Comparison of ENCODE assay signal across 1 cellular context in the genomic region with DNA sequence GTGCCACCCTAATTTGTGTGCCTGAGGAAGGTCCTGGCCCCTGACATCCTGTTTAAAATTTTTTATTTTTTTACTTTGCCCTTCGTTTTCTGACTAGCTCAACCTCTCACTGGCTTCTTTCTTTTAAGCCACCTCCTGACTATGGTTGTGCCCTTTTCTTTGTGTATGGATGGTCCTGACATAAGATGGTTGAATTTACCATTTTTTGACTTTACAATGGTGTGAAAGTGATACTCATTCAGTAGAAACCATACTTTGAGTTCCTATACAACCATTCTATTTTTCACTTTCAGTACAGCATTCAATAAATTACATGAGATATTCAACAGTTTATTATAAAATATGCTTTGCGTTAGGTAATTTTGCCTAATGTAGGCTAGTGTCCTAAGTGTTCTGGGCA.
TF ChIP-seq lines count a peak whose summit lies in the region.

No MANE protein-coding gene starts in this region.

TF ChIP-seq in GM12878, 131 proteins besides CTCF, POLR2A, EP300 and RAD21 (continued from another document):
- TF ChIP-seq, protein P1, sequence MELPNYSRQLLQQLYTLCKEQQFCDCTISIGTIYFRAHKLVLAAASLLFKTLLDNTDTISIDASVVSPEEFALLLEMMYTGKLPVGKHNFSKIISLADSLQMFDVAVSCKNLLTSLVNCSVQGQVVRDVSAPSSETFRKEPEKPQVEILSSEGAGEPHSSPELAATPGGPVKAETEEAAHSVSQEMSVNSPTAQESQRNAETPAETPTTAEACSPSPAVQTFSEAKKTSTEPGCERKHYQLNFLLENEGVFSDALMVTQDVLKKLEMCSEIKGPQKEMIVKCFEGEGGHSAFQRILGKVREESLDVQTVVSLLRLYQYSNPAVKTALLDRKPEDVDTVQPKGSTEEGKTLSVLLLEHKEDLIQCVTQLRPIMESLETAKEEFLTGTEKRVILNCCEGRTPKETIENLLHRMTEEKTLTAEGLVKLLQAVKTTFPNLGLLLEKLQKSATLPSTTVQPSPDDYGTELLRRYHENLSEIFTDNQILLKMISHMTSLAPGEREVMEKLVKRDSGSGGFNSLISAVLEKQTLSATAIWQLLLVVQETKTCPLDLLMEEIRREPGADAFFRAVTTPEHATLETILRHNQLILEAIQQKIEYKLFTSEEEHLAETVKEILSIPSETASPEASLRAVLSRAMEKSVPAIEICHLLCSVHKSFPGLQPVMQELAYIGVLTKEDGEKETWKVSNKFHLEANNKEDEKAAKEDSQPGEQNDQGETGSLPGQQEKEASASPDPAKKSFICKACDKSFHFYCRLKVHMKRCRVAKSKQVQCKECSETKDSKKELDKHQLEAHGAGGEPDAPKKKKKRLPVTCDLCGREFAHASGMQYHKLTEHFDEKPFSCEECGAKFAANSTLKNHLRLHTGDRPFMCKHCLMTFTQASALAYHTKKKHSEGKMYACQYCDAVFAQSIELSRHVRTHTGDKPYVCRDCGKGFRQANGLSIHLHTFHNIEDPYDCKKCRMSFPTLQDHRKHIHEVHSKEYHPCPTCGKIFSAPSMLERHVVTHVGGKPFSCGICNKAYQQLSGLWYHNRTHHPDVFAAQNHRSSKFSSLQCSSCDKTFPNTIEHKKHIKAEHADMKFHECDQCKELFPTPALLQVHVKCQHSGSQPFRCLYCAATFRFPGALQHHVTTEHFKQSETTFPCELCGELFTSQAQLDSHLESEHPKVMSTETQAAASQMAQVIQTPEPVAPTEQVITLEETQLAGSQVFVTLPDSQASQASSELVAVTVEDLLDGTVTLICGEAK (IDR thresholded peaks at IDR 0.05; ENCODE audit: borderline replicate concordance), result no peak
- TF ChIP-seq HDAC6 (IDR thresholded peaks at IDR 0.05; ENCODE audit: unreplicated experiment), result no peak
- TF ChIP-seq ZNF24 (IDR thresholded peaks at IDR 0.05), result no peak
- TF ChIP-seq ELK1 (IDR thresholded peaks at IDR 0.05; ENCODE audit: low read depth, low read length), result no peak
- no peak for TF ChIP-seq NR2C1 (IDR thresholded peaks at IDR 0.05)
- TF ChIP-seq MLLT1 (IDR thresholded peaks at IDR 0.05), result no peak
- no peak for TF ChIP-seq SIN3A (IDR thresholded peaks at IDR 0.05; ENCODE audit: low read depth, low read length)
TF ChIP-seq in GM12878: peak in this region for 0.
